ENCODE assay signal across 21 cellular contexts in the genomic region with DNA sequence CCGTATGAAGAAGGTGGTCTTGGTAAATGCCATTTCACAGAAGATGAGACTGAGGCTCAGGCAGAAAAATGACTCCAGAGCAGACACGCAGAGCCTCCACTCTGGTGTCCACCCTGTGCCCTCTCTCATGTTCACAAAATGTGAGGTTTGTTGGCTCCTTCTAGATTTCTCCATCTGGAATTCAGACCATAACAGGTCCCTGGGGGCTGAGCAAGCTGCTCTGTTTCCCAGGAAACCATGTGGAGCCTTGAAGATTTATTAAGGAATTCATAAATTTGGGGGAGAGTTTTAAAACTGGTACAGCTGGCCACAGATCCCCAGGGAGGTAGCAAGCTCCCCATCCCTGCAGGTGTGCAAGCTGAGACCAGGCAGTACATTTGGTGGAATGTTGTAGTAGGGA. TPM values are rescaled to one million over a fixed set of nuclear protein-coding genes. Genes with fewer than 3 reads are reported as not detected.
DNase-seq lines count a peak whose midpoint lies in the region; ATAC-seq, FAIRE-seq and TF ChIP-seq lines count a peak whose summit lies in the region.
"Had no signal": no experiment of that assay in that cellular context is flagged by ENCODE, and none has a peak within 500 bp of the region (broad histone marks: within the 10 kb centered on the region; RNA-seq: fewer than 3 reads in every experiment).

No MANE protein-coding gene starts in this region.

- DNase-seq in HepG2 (ENCODE audit: low spot score) (no peak), right lobe of liver (no peak), NCI-H446 (lab: John Stamatoyannopoulos, UW) (peak; percentile 64 to 87), fibroblast of mammary gland (ENCODE audit: low read depth) (peak; percentile 71), stromal cell of bone marrow (ENCODE audit: low read depth) (peak; percentile 33), NAMALWA (ENCODE audit: low spot score) (no peak), PC-3 (no peak), HK-2 (ENCODE audit: unreplicated experiment) (no peak)
- DNase-seq: BE2C; CD4-positive, alpha-beta T cell; DMS79 treated with DMSO at 0.1 percent for 48 hours; NCI-H1105 treated with DMSO at 0.1 percent for 48 hours; NCI-H1694; NCI-H2081 treated with DMSO at 0.1 percent for 48 hours; NCI-H526; Peyer's patch; SW 1271 had no signal

- H3K4me2 ChIP-seq in HepG2 (ENCODE audit: low read depth, low read length) (no peak overlapping the region), PC-3 (ENCODE audit: low read length) (no peak overlapping the region)

- POLR2A ChIA-PET in HepG2 (lab: Yijun Ruan, JAX): interaction anchor here (1.4 to 5.0 kb wide), 3 partner anchors 11 to 33 kb away, joined by 4 to 24 read pairs (median 6); no protein-coding TSS in a partner anchor
- POLR2A ChIA-PET in PC-3 (lab: Charles Lee; ENCODE audit: unreplicated experiment): no interaction called here

- H4K20me1 ChIP-seq in HepG2 (ENCODE audit: insufficient read depth, low read length): no peaks in the 10 kb centered on the region
- no peaks in the 10 kb centered on the region for H4K20me1 ChIP-seq in PC-3 (ENCODE audit: low read length)

- H3K27me3 ChIP-seq in HepG2 (ENCODE audit: control insufficient read depth in 1 of 2, insufficient read depth in 2 of 2, low read length in 2 of 2): no peaks in the 10 kb centered on the region
- no peaks in the 10 kb centered on the region for H3K27me3 ChIP-seq in right lobe of liver
- peaks cover 34% of the 10 kb centered on the region; the same call in 1 of the 2 replicates for H3K27me3 ChIP-seq in PC-3 (ENCODE audit: low read length)
- H3K27me3 ChIP-seq: BE2C, Peyer's patch had no signal

- WGBS in HepG2 (ENCODE audit: low lambda C conversion rate): 94% methylated on average over 2 of the region's 2 CpGs
- 83% methylated on average over 2 of the region's 2 CpGs for WGBS in right lobe of liver (ENCODE audit: insufficient coverage, low coverage, low lambda C conversion rate, missing lambda C conversion rate)

- H3K4me3 ChIP-seq in HepG2 (replicated peaks in 1 of 3; ENCODE audit: insufficient read depth in 1 of 3, low read depth in 2 of 3, low read length in 3 of 3) (no peak overlapping the region), right lobe of liver (no peak overlapping the region), fibroblast of mammary gland (ENCODE audit: control insufficient read depth, low read depth, low read length) (no peak overlapping the region), PC-3 (ENCODE audit: low read length) (no peak overlapping the region)
- H3K4me3 ChIP-seq: K562, Peyer's patch had no signal

- peaks cover 67% of the 10 kb centered on the region for H3K4me1 ChIP-seq in HepG2 (ENCODE audit: insufficient read depth, low read length)
- no peaks in the 10 kb centered on the region for H3K4me1 ChIP-seq in right lobe of liver
- H3K4me1 ChIP-seq in PC-3 (ENCODE audit: insufficient read depth, low read length): no peaks in the 10 kb centered on the region
- H3K4me1 ChIP-seq: BE2C had no signal

- H2AFZ ChIP-seq in HepG2 (ENCODE audit: low read length) (no peak overlapping the region), PC-3 (ENCODE audit: low read length) (no peak overlapping the region)

- intact Hi-C loops in HepG2 (cut with micrococcal nuclease; ENCODE audit: unreplicated experiment): no loop called here
- intact Hi-C loops in right lobe of liver (cut with DNase I): no loop called here
- intact Hi-C loops in PC-3 (cut with micrococcal nuclease): no loop called here

- H3K9me3 ChIP-seq in HepG2 (ENCODE audit: low read length): no peaks in the 10 kb centered on the region
- no peaks in the 10 kb centered on the region for H3K9me3 ChIP-seq in right lobe of liver
- no peaks in the 10 kb centered on the region for H3K9me3 ChIP-seq in PC-3 (ENCODE audit: low read length)
- H3K9me3 ChIP-seq: BE2C, Peyer's patch had no signal

- TF ChIP-seq EP300 in HepG2 (IDR thresholded peaks at IDR 0.05; ENCODE audit: low read depth in 2 of 2, low read length in 2 of 2): no peak
- no peak for TF ChIP-seq EP300 in HepG2 (CRISPR knock-in tag; IDR thresholded peaks at IDR 0.05; ENCODE audit: borderline replicate concordance)

- in situ Hi-C loops in HepG2 (cut with HindIII; ENCODE audit: extremely low pct_ligation_motif_present, low pct_unique_long_range_greater_than_20kb): no loop called here

- H3K36me3 ChIP-seq in HepG2 (replicated peaks in 1 of 2; ENCODE audit: control insufficient read depth in 1 of 2, insufficient read depth in 2 of 2, low read length in 2 of 2) (no peaks in the 10 kb centered on the region), right lobe of liver (no peaks in the 10 kb centered on the region), PC-3 (ENCODE audit: low read depth, low read length) (no peaks in the 10 kb centered on the region)
- H3K36me3 ChIP-seq: BE2C, Peyer's patch had no signal

- TF ChIP-seq POLR2A in HepG2 (IDR thresholded peaks at IDR 0.05; ENCODE audit: insufficient read depth in 1 of 2, low read depth in 2 of 2, low read length in 2 of 2): no peak
- no peak for TF ChIP-seq POLR2A in right lobe of liver (IDR thresholded peaks at IDR 0.05)

- H3F3A ChIP-seq in PC-3 (ENCODE audit: low read length, unreplicated experiment): no peaks in the 10 kb centered on the region

- no peak for FAIRE-seq in HepG2 (lab: Jason Lieb, UNC)
- FAIRE-seq: H1, K562 had no signal

- TF ChIP-seq RAD21 in HepG2 (CRISPR knock-in tag; IDR thresholded peaks at IDR 0.05): no peak

- no peak for TF ChIP-seq CTCF in HepG2 (CRISPR knock-in tag; IDR thresholded peaks at IDR 0.05)
- TF ChIP-seq CTCF in right lobe of liver (IDR thresholded peaks at IDR 0.05): no peak
- TF ChIP-seq CTCF in fibroblast of mammary gland (conservative IDR thresholded peaks at IDR 0.05; ENCODE audit: control insufficient read depth, insufficient read depth, low read depth, low read length): no peak
- no peak for TF ChIP-seq CTCF in PC-3 (conservative IDR thresholded peaks at IDR 0.05; ENCODE audit: low read depth, low read length)

- H3K79me2 ChIP-seq in HepG2 (ENCODE audit: insufficient read depth, low read length) (no peaks in the 10 kb centered on the region), PC-3 (ENCODE audit: low read length) (no peaks in the 10 kb centered on the region)

- CTCF ChIA-PET in HepG2 (lab: Yijun Ruan, JAX; ENCODE audit: low intra/inter-chr PET ratio, low total read pairs): no interaction called here
- CTCF ChIA-PET in PC-3 (lab: Charles Lee): no interaction called here

- ATAC-seq in HepG2 (no peak), right lobe of liver (no peak), PC-3 (no peak)
- ATAC-seq: K562, Right ventricle myocardium inferior had no signal

- H3K9me2 ChIP-seq in PC-3 (replicated peaks; ENCODE audit: low read length): no peaks in the 10 kb centered on the region

- BruUV-seq in HepG2 (replicated peaks; lab: Mats Ljungman, UMichigan) (no TSS peak), PC-3 (replicated peaks; lab: Mats Ljungman, UMichigan) (no TSS peak)

- no peak overlapping the region for H3K27ac ChIP-seq in HepG2 (ENCODE audit: extremely low read length, insufficient read depth, low read length)
- H3K27ac ChIP-seq in right lobe of liver: no peak overlapping the region
- H3K27ac ChIP-seq in PC-3 (ENCODE audit: low read length): no peak overlapping the region
- H3K27ac ChIP-seq: 22Rv1, Peyer's patch had no signal

- H3K9ac ChIP-seq in HepG2 (ENCODE audit: insufficient read depth, low read depth, low read length) (no peak overlapping the region), PC-3 (ENCODE audit: low read length) (no peak overlapping the region)

TF ChIP-seq in HepG2, 621 proteins besides CTCF, POLR2A, EP300 and RAD21:
- TF ChIP-seq ARNTL (CRISPR knock-in tag; IDR thresholded peaks at IDR 0.05) (no peak), HOXA5 (CRISPR knock-in tag; IDR thresholded peaks at IDR 0.05) (no peak), ZNF629 (CRISPR knock-in tag; conservative IDR thresholded peaks at IDR 0.05) (peak; percentile 45)
TF ChIP-seq in HepG2: peak in this region for 1.

RNA-seq across cellular contexts. Expression of a gene that starts 38.8 kb away (rescaled TPM):
- total RNA-seq in HepG2 (2016; rRNA removed; fragmentation: Illumina TruSeq; extraction: Trizol) (13.1 and 17.6 TPM in 2 replicates), right lobe of liver (10 to 100 TPM; 26.8 to 42.7 (median 34.8) TPM), PC-3 (2014; rRNA removed) (12.8 and 17.3 TPM in 2 replicates)
- 7.1 and 7.6 TPM in 2 replicates for total RNA-seq in HepG2 (2016; cell fraction: cytosol; rRNA removed; fragmentation: Illumina TruSeq; extraction: Trizol; ENCODE audit: low read depth)
- total RNA-seq in HepG2 (2016; cell fraction: insoluble cytoplasmic fraction; rRNA removed; fragmentation: Illumina TruSeq; extraction: Trizol): 12.0 and 17.3 TPM in 2 replicates
- 23.3 and 25.2 TPM in 2 replicates for total RNA-seq in HepG2 (2016; cell fraction: membrane; rRNA removed; fragmentation: Illumina TruSeq; extraction: Trizol)
- total RNA-seq in HepG2 (2016; cell fraction: nucleus; rRNA removed; fragmentation: Illumina TruSeq; extraction: Trizol): 17.5 and 21.7 TPM in 2 replicates
- 6.8 and 7.2 TPM in 2 replicates for polyA plus RNA-seq in HepG2 (2011; rRNA removed)
- 5.4 and 6.5 TPM in 2 replicates for polyA plus RNA-seq in HepG2 (2011; cell fraction: cytosol; rRNA removed)
- polyA plus RNA-seq in HepG2 (2011; cell fraction: nucleus; rRNA removed): 9.1 and 9.3 TPM in 2 replicates
- 2.7 and 4.8 TPM in 2 replicates for polyA plus RNA-seq in HepG2 (2012)
- 20.1 and 21.9 TPM in 2 replicates for polyA plus RNA-seq in HepG2 (2016; cell fraction: cytosol; fragmentation: Illumina TruSeq; extraction: Trizol; ENCODE audit: low read depth)
- 23.3 and 30.2 TPM in 2 replicates for polyA plus RNA-seq in HepG2 (2016; cell fraction: insoluble cytoplasmic fraction; fragmentation: Illumina TruSeq; extraction: Trizol; ENCODE audit: low read depth)
- 44.9 and 45.6 TPM in 2 replicates for polyA plus RNA-seq in HepG2 (2016; cell fraction: membrane; fragmentation: Illumina TruSeq; extraction: Trizol; ENCODE audit: low read depth)
- 53.5 and 55.1 TPM in 2 replicates for polyA plus RNA-seq in HepG2 (2016; cell fraction: nucleus; fragmentation: Illumina TruSeq; extraction: Trizol; ENCODE audit: insufficient read depth, low read depth)
- 0.05 and 6.2 TPM in 2 replicates for polyA minus RNA-seq in HepG2 (2011; rRNA and poly(A)+ RNA removed; ENCODE audit: low replicate concordance)
- polyA minus RNA-seq in HepG2 (2011; cell fraction: cytosol; rRNA and poly(A)+ RNA removed): 2.5 and 3.8 TPM in 2 replicates
- 2.4 and 2.6 TPM in 2 replicates for polyA minus RNA-seq in HepG2 (2011; cell fraction: nucleus; rRNA and poly(A)+ RNA removed)

Comparison
In these comparisons a context has a peak if more than half of its experiments do, and no peak if none do; other contexts are left out.
1. DNase-seq: peak in NCI-H446 (2 of 2), fibroblast of mammary gland (single experiment) and stromal cell of bone marrow (single experiment); none in HepG2 (single experiment), right lobe of liver (0 of 3), NAMALWA (single experiment), PC-3 (single experiment) and HK-2 (single experiment).